Comparison of ENCODE assay signal across 8 cellular contexts in genomic region chr17:43211480-43212402, GRCh38. TPM values are rescaled to one million over a fixed set of nuclear protein-coding genes. Genes with fewer than 3 reads are reported as not detected.
DNase-seq lines count a peak whose midpoint lies in the region; ATAC-seq and TF ChIP-seq lines count a peak whose summit lies in the region.

Gene TMEM106A (plus strand): TSS chr17:43211875. CDS start chr17:43213042, 1,167 bp downstream.

- peak within 1 kb of the TSS; percentile 57 for H3K9ac ChIP-seq in trophoblast cell (ENCODE audit: low read length)

- H3K4me1 ChIP-seq in SJCRH30: peaks cover 2% of the 10 kb centered on the region; the same call in 1 of the 2 replicates
- peaks cover 4% of the 10 kb centered on the region in 2 experiments for H3K4me1 ChIP-seq in trophoblast cell (ENCODE audit: control insufficient read depth in 1 of 2, insufficient read depth in 2 of 2, low read length in 2 of 2)
- peaks cover 0 to 27% (median 11%) of the 10 kb centered on the region in 4 donors for H3K4me1 ChIP-seq in tibial nerve

- H3K18ac ChIP-seq in trophoblast cell (ENCODE audit: low read length): no peak within 1 kb of the TSS

- H3K4ac ChIP-seq in trophoblast cell (ENCODE audit: low read depth, low read length): no peak within 1 kb of the TSS

- H2BK120ac ChIP-seq in trophoblast cell (ENCODE audit: insufficient read depth, low read length, poor library complexity): peak within 1 kb of the TSS; percentile 0

- ATAC-seq in GM18909 (IDR thresholded peaks at IDR 0.05; ENCODE audit: poor library complexity, unreplicated experiment) (peak; percentile 75), HG03354 (IDR thresholded peaks at IDR 0.05; ENCODE audit: poor library complexity, severe bottlenecking, unreplicated experiment) (peak; percentile 72), Right ventricle myocardium inferior (peak; percentile 86)
- peak; percentile 95 for ATAC-seq in activated naive CD4-positive, alpha-beta T cell treated with anti-CD3 and anti-CD28 coated beads, Interleukin-2, amount 50 U/mL, for 72 hours

- H3K36me3 ChIP-seq in SJCRH30 (peaks cover 5% of the 10 kb centered on the region; the same call in 1 of the 2 replicates), trophoblast cell (ENCODE audit: control insufficient read depth in 1 of 2, insufficient read depth in 2 of 2, low read length in 2 of 2) (peaks cover 7 to 18% of the 10 kb centered on the region in 2 experiments), tibial nerve (peaks cover 0 to 62% (median 0%) of the 10 kb centered on the region in 3 donors)

- CTCF ChIA-PET in AG04449 (lab: Yijun Ruan, JAX): interaction anchor here (1.0 to 1.9 kb wide), 4 partner anchors 10 to 104 kb away, joined by 3 to 9 read pairs (median 4); no protein-coding TSS in a partner anchor

- TF ChIP-seq CTCF in AG04449 (IDR thresholded peaks at IDR 0.05; ENCODE audit: insufficient read depth, low read length, missing control alignments) (peak; percentile 18), tibial nerve (IDR thresholded peaks at IDR 0.05) (peak; percentile 11 to 56 (median 28))

- peak in 1 of 2 donors; percentile 71 for TF ChIP-seq EP300 in tibial nerve (IDR thresholded peaks at IDR 0.05)

- H3K4me3 ChIP-seq in AG04449 (ENCODE audit: low read depth, low read length) (peak within 1 kb of the TSS; percentile 61), SJCRH30 (peak within 1 kb of the TSS; percentile 67), trophoblast cell (ENCODE audit: low read depth, low read length) (peak within 1 kb of the TSS; percentile 72), tibial nerve (peak within 1 kb of the TSS; percentile 36 to 74 (median 62))

- H3K36me3 Mint-ChIP-seq in activated naive CD4-positive, alpha-beta T cell treated with anti-CD3 and anti-CD28 coated beads, Interleukin-2, amount 50 U/mL, for 72 hours: peaks cover 19% of the 10 kb centered on the region in 2 donors

- no peaks in the 10 kb centered on the region for H3K9me3 ChIP-seq in SJCRH30 (replicated peaks)
- H3K9me3 ChIP-seq in trophoblast cell (ENCODE audit: insufficient read depth, low read depth, low read length): no peaks in the 10 kb centered on the region
- no peaks in the 10 kb centered on the region for H3K9me3 ChIP-seq in tibial nerve

- no peak within 1 kb of the TSS for H2BK5ac ChIP-seq in trophoblast cell (ENCODE audit: low read depth, low read length, poor library complexity)

- H4K12ac ChIP-seq in trophoblast cell (ENCODE audit: low read depth, low read length): peak within 1 kb of the TSS; percentile 0

- H3K27ac ChIP-seq in SJCRH30: peak within 1 kb of the TSS; percentile 36; the same call in 1 of the 2 replicates
- peak within 1 kb of the TSS; percentile 42 for H3K27ac ChIP-seq in trophoblast cell (ENCODE audit: low read depth, low read length)
- H3K27ac ChIP-seq in tibial nerve: peak within 1 kb of the TSS; percentile 29 to 84 (median 81)

- H2BK12ac ChIP-seq in trophoblast cell (ENCODE audit: low read length): no peak within 1 kb of the TSS

- H3K4me2 ChIP-seq in trophoblast cell (ENCODE audit: low read length): peak within 1 kb of the TSS; percentile 83

- H3K14ac ChIP-seq in trophoblast cell (ENCODE audit: low read length): peak within 1 kb of the TSS; percentile 5

- H3K23ac ChIP-seq in trophoblast cell (ENCODE audit: low read length): no peak within 1 kb of the TSS

- H3K27me3 ChIP-seq in SJCRH30: no peaks in the 10 kb centered on the region
- H3K27me3 ChIP-seq in trophoblast cell (ENCODE audit: insufficient read depth, low read length): no peaks in the 10 kb centered on the region
- H3K27me3 ChIP-seq in tibial nerve: no peaks in the 10 kb centered on the region

- H3K79me2 ChIP-seq in trophoblast cell (ENCODE audit: control insufficient read depth, insufficient read depth, low read length, poor library complexity): no peaks in the 10 kb centered on the region

- H4K91ac ChIP-seq in trophoblast cell (ENCODE audit: low read depth, low read length): peak within 1 kb of the TSS; percentile 40

- WGBS in trophoblast cell (ENCODE audit: extremely low coverage, insufficient coverage, insufficient read length): no CpG with 5 or more reads among the region's 54 CpGs
- WGBS in tibial nerve, 2 donors: 0 to 1% methylated on average over 48 to 54 of the region's 54 CpGs

- no peaks in the 10 kb centered on the region for H3K9me3 Mint-ChIP-seq in activated naive CD4-positive, alpha-beta T cell treated with anti-CD3 and anti-CD28 coated beads, Interleukin-2, amount 50 U/mL, for 72 hours

- intact Hi-C loops in Right ventricle myocardium inferior (cut with DNase I): loop anchor here (10.0 kb wide), 1 partner anchor 103 kb away; no protein-coding TSS in a partner anchor

- POLR2A ChIA-PET in AG04449 (lab: Yijun Ruan, JAX): interaction anchor here (0.8 to 3.3 kb wide), 8 partner anchors 9 to 214 kb away, joined by 3 to 27 read pairs (median 4); partner anchors contain the start of gene RPL27

- DNase-seq in AG04449 (ENCODE audit: low read depth, low spot score) (peak; percentile 58), SJCRH30 (peak; percentile 59 to 71), Right ventricle myocardium inferior (ENCODE audit: missing footprints) (peak; percentile 90), trophoblast cell (peak; percentile 91 to 96), tibial nerve (ENCODE audit: low spot score in 2 of 2) (peak; percentile 51 to 68)
- peak; percentile 74 to 81 for DNase-seq in activated naive CD4-positive, alpha-beta T cell treated with anti-CD3 and anti-CD28 coated beads, Interleukin-2, amount 50 U/mL, for 72 hours (ENCODE audit: low spot score in 2 of 2)

- H3K79me1 ChIP-seq in trophoblast cell (ENCODE audit: low read length): peaks cover 5% of the 10 kb centered on the region

- H2AK5ac ChIP-seq in trophoblast cell (ENCODE audit: low read length): no peak within 1 kb of the TSS

- peak in 1 of 2 donors; percentile 30 for TF ChIP-seq POLR2A in tibial nerve (IDR thresholded peaks at IDR 0.05)

- H3K27ac Mint-ChIP-seq in activated naive CD4-positive, alpha-beta T cell treated with anti-CD3 and anti-CD28 coated beads, Interleukin-2, amount 50 U/mL, for 72 hours: peak within 1 kb of the TSS; percentile 91 to 97

- H4K8ac ChIP-seq in trophoblast cell (ENCODE audit: low read depth, low read length): peak within 1 kb of the TSS; percentile 51

- H2AFZ ChIP-seq in trophoblast cell (ENCODE audit: insufficient read depth, low read length, poor library complexity): no peak within 1 kb of the TSS

RNA-seq across cellular contexts. Expression of gene TMEM106A, which starts in this region (rescaled TPM):
- 0.63 and 2.0 TPM in 2 replicates for total RNA-seq in SJCRH30 (2014; rRNA removed; shearing (Covaris generic))
- 10 to 100 TPM; 11.9 to 17.0 TPM for total RNA-seq in activated naive CD4-positive, alpha-beta T cell treated with anti-CD3 and anti-CD28 coated beads, Interleukin-2, amount 50 U/mL, for 72 hours
- total RNA-seq in Right ventricle myocardium inferior (4.1 TPM), tibial nerve (10 to 100 TPM in 3 of 4 donors, 1 to 10 TPM in 1; 5.1 to 28.5 (median 11.9) TPM)
- 3.1 and 3.5 TPM in 2 replicates for polyA plus RNA-seq in trophoblast cell (2013)

Comparison
In these comparisons a context has a peak if more than half of its experiments do, and no peak if none do; other contexts are left out.
1. Peak in every context shown above with its lines: DNase-seq, ATAC-seq, H3K4me3 ChIP-seq and H3K27ac ChIP-seq.